In the genomic region with DNA sequence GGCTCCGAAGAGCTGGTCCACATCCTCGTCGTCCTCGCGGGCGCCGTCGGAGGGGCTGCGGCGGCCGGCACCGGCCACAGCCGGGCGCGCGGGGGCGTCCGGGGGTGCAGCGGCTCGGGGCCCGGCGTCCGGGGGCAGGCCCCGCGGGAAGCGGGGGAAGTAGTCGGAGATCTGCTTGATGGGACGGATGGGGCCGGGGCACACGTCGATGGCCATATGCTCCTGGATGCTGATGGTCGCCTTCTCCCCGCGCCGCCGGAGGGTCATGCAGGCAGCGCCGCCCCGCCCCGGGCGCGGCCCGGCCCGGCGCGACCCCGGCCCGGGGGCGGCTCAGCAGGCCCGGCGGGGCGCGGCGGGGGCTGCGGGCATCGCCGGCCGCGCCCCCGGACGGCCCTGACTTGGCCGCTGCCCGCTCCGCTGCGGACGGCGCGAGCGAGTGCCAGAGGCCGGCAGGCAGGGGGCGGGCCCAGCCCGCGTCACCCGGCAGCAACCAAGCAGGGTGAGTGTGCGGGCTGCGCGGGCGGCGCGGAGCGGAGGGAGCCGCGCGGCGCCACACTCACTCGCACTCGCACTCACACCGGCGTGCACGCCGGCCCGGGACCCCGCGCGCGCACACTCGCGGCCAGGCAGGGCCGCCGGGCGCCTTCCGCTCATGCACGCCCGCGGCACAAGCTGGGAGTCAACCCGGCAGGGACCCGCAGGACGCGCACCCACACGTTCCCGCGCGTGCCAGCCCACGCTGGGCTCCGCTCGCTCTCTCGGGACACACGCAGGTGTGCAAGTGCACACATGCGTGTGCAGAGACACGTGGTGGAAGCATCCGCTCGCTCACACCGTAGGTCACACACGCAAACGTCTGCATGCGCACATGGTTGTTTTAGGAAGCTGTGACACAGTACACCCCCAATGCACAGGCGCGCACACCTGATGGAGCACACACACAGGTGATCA, we compare ENCODE assay signal across 8 cellular contexts. TPM values are rescaled to one million over a fixed set of nuclear protein-coding genes. Genes with fewer than 3 reads are reported as not detected.
A peak's percentile ranks its signal among the peaks of the same experiment; 100 is the strongest.
DNase-seq lines count a peak whose midpoint lies in the region; ATAC-seq and TF ChIP-seq lines count a peak whose summit lies in the region.

A gene (minus strand): TSS at position 438 of the 951 bp plus-strand sequence. CDS start 171 bp downstream, at position 267.

- no peak within 1 kb of the TSS for H3K4me3 ChIP-seq in LNCaP clone FGC (ENCODE audit: low read depth, low read length)
- no peak within 1 kb of the TSS for H3K4me3 ChIP-seq in choroid plexus epithelial cell (ENCODE audit: low read depth, low read length)

- peak; percentile 87 for ATAC-seq in left lobe of liver
- no peak for ATAC-seq in HG02759 (IDR thresholded peaks at IDR 0.05; ENCODE audit: unreplicated experiment)

- TF ChIP-seq CTCF in LNCaP clone FGC (IDR thresholded peaks at IDR 0.05; ENCODE audit: control insufficient read depth, extremely low read depth, insufficient read depth) (0 out of 2 replicates have a peak, but pooled peaks have one; percentile 17), choroid plexus epithelial cell (conservative IDR thresholded peaks at IDR 0.05; ENCODE audit: low read depth, low read length) (no peak)

- DNase-seq in AG08396 (ENCODE audit: low spot score) (peak; percentile 86), LNCaP clone FGC (ENCODE audit: low read depth) (no peak), choroid plexus epithelial cell (ENCODE audit: low read depth) (peak; percentile 25), left lobe of liver (ENCODE audit: low spot score) (peak; percentile 66), NCI-H128 (lab: John Stamatoyannopoulos, UW; ENCODE audit: unreplicated experiment) (no peak), activated gamma-delta T cell treated with Interleukin-2 at 50 U/mL for 16 hours (no peak)
- peak; percentile 15 for DNase-seq in stimulated activated CD4-positive, alpha-beta T cell treated with anti-CD3 and anti-CD28 coated beads, Interleukin-4, amount 100 ng/mL, for 24 hours

RNA-seq across cellular contexts. Expression of the gene that starts here (rescaled TPM):
- total RNA-seq in left lobe of liver = 0.68 TPM

Comparison
In these comparisons a context has a peak if more than half of its experiments do, and no peak if none do; other contexts are left out.
1. Peak in DNase-seq and ATAC-seq in left lobe of liver; RNA of the gene not detected or under 1 TPM.
2. DNase-seq: peak in AG08396 (single experiment), choroid plexus epithelial cell (single experiment) and stimulated activated CD4-positive, alpha-beta T cell treated with anti-CD3 and anti-CD28 coated beads, Interleukin-4, amount 100 ng/mL, for 24 hours (single experiment); none in LNCaP clone FGC (single experiment), NCI-H128 (single experiment) and activated gamma-delta T cell treated with Interleukin-2 at 50 U/mL for 16 hours (single experiment).